In genomic region chr15:92059036-92059970, GRCh38 we compare ENCODE assay signal across 22 cellular contexts.
DNase-seq lines count a peak whose midpoint lies in the region; ATAC-seq and TF ChIP-seq lines count a peak whose summit lies in the region.
"Had no signal": no experiment of that assay in that cellular context is flagged by ENCODE, and none has a peak within 500 bp of the region (broad histone marks: within the 10 kb centered on the region; RNA-seq: fewer than 3 reads in every experiment).

No MANE protein-coding gene starts in this region.

- peaks cover 3% of the 10 kb centered on the region for H3K27me3 ChIP-seq in hepatocyte
- H3K27me3 ChIP-seq: body of pancreas, left lung, ovary, upper lobe of right lung had no signal

- no peaks in the 10 kb centered on the region for H4K20me1 ChIP-seq in hepatocyte (ENCODE audit: insufficient read depth, poor library complexity, severe bottlenecking)

- H3K4me1 ChIP-seq in hepatocyte (ENCODE audit: insufficient read depth): no peaks in the 10 kb centered on the region
- H3K4me1 ChIP-seq: left lung, upper lobe of right lung had no signal

- peak; percentile 76 for DNase-seq in G401 (ENCODE audit: low spot score)
- DNase-seq in NCI-H524 (lab: John Stamatoyannopoulos, UW): peak; percentile 92
- DNase-seq in posterior vena cava (ENCODE audit: low spot score): peak; percentile 64
- DNase-seq in hepatocyte (ENCODE audit: low spot score): no peak
- DNase-seq: activated CD4-positive, alpha-beta T cell treated with anti-CD3 and anti-CD28 coated beads, Interleukin-2, amount 50 U/mL, for 1 hour; activated CD8-positive, alpha-beta memory T cell treated with anti-CD3 and anti-CD28 coated beads, Interleukin-2, amount 50 U/mL, for 48 hours; body of pancreas; CD8-positive, alpha-beta T cell; cortex of kidney; DMS53; left lung; midbrain; natural killer cell; NCI-H82; ovary; T-helper 2 cell; upper lobe of right lung had no signal

- H3K9me3 ChIP-seq in hepatocyte (ENCODE audit: low read depth): no peaks in the 10 kb centered on the region
- H3K9me3 ChIP-seq: body of pancreas, left lung, ovary, upper lobe of right lung had no signal

- intact Hi-C loops in posterior vena cava (cut with DNase I): no loop called here

- H3K9me2 ChIP-seq in hepatocyte (replicated peaks; ENCODE audit: insufficient read depth): no peaks in the 10 kb centered on the region

- no peaks in the 10 kb centered on the region for H3K36me3 ChIP-seq in hepatocyte (replicated peaks; ENCODE audit: insufficient read depth, low read depth)
- H3K36me3 ChIP-seq: left lung, ovary, upper lobe of right lung had no signal

- TF ChIP-seq CTCF in hepatocyte (IDR thresholded peaks at IDR 0.05; ENCODE audit: poor library complexity): no peak

- WGBS in hepatocyte (ENCODE audit: low lambda C conversion rate, missing lambda C conversion rate): 87% methylated on average over 15 of the region's 15 CpGs

- H3K27ac ChIP-seq in hepatocyte: no peak overlapping the region
- H3K27ac ChIP-seq: body of pancreas, left lung, ovary, upper lobe of right lung, VCaP had no signal

- H3K4me3 ChIP-seq in hepatocyte: no peak overlapping the region
- H3K4me3 ChIP-seq: body of pancreas, left lung, ovary, upper lobe of right lung had no signal

- in situ Hi-C loops in G401 (cut with HindIII; ENCODE audit: low sequenced_read_pairs): no loop called here

- H2AFZ ChIP-seq in hepatocyte: no peak overlapping the region

- no peak overlapping the region for H3K4me2 ChIP-seq in hepatocyte

- no peaks in the 10 kb centered on the region for H3K79me2 ChIP-seq in hepatocyte

- peak; percentile 78 for ATAC-seq in esophagus mucosa
- no peak for ATAC-seq in HG02852 (IDR thresholded peaks at IDR 0.05; ENCODE audit: unreplicated experiment)
- no peak for ATAC-seq in GM21529 (IDR thresholded peaks at IDR 0.05; ENCODE audit: unreplicated experiment)
- ATAC-seq: body of pancreas; CD8-positive, alpha-beta T cell; HCT116; left lung; natural killer cell; upper lobe of right lung had no signal
